ENCODE assay signal across 30 cellular contexts in genomic region chr1:63913533-63913932, GRCh38.
DNase-seq lines count a peak whose midpoint lies in the region; ATAC-seq and TF ChIP-seq lines count a peak whose summit lies in the region.
"Had no signal": no experiment of that assay in that cellular context is flagged by ENCODE, and none has a peak within 500 bp of the region (broad histone marks: within the 10 kb centered on the region; RNA-seq: fewer than 3 reads in every experiment).

No MANE protein-coding gene starts in this region.

- DNase-seq in G401 (ENCODE audit: low spot score) (peak; percentile 40), ascending aorta (ENCODE audit: low spot score in 2 of 2) (no peak), left cardiac atrium (no peak), trophoblast cell (no peak), DMS114 treated with DMSO at 0.1 percent for 48 hours (lab: John Stamatoyannopoulos, UW; ENCODE audit: unreplicated experiment) (no peak)
- DNase-seq in activated naive CD4-positive, alpha-beta T cell treated with Interleukin-2 at 50 U/mL for 16 hours, result no peak
- no peak for DNase-seq in stimulated activated CD4-positive, alpha-beta T cell treated with anti-CD3 and anti-CD28 coated beads, Interleukin-2, amount 100 ng/mL, for 48 hours
- DNase-seq: activated CD4-positive, alpha-beta T cell treated with anti-CD3 and anti-CD28 coated beads for 4 hours; CD4-positive, alpha-beta memory T cell; colonic mucosa; effector CD8-positive, alpha-beta T cell; HCEC 1CT; Karpas-422; kidney; NCI-H1417 treated with DMSO at 0.1 percent for 48 hours; NCI-H2029 treated with DMSO at 0.1 percent for 48 hours; NCI-H526; ovary; retina; SIG-M5; spleen; stimulated activated CD4-positive, alpha-beta T cell treated with anti-CD3 and anti-CD28 coated beads, Interleukin-2, amount 100 ng/mL, for 24 hours; stimulated activated CD8-positive, alpha-beta memory T cell treated with anti-CD3 and anti-CD28 coated beads, Interleukin-4, amount 100 ng/mL, for 48 hours; stimulated activated naive CD8-positive, alpha-beta T cell treated with anti-CD3 and anti-CD28 coated beads, Interleukin-15, amount 100 ng/mL, for 72 hours had no signal

- H2AFZ ChIP-seq in trophoblast cell (ENCODE audit: insufficient read depth, low read length, poor library complexity), result no peak overlapping the region

- peak overlapping the region; percentile 32 for H2BK12ac ChIP-seq in trophoblast cell (ENCODE audit: low read length)

- intact Hi-C loops in ascending aorta (cut with DNase I), result loop anchor here (10.0 kb wide), 1 partner anchor 331 kb away; no protein-coding TSS in a partner anchor
- intact Hi-C loops in left cardiac atrium (cut with DNase I), result loop anchor here (5.0 to 10.0 kb wide), 3 partner anchors 129 to 219 kb away; partner anchors contain the start of gene ROR1 (in 1 of the 2)

- H2BK120ac ChIP-seq in trophoblast cell (ENCODE audit: insufficient read depth, low read length, poor library complexity), result no peak overlapping the region

- peak overlapping the region; percentile 42 for H4K91ac ChIP-seq in trophoblast cell (ENCODE audit: low read depth, low read length)

- H3K18ac ChIP-seq in trophoblast cell (ENCODE audit: low read length), result peak overlapping the region; percentile 67

- H3K27me3 ChIP-seq in ascending aorta (no peaks in the 10 kb centered on the region), trophoblast cell (ENCODE audit: insufficient read depth, low read length) (no peaks in the 10 kb centered on the region)
- H3K27me3 ChIP-seq: breast epithelium, colonic mucosa, ovary, spleen, tibial nerve had no signal

- no peak for TF ChIP-seq CTCF in ascending aorta (IDR thresholded peaks at IDR 0.05)

- no peaks in the 10 kb centered on the region for H3K36me3 ChIP-seq in ascending aorta
- H3K36me3 ChIP-seq in trophoblast cell (ENCODE audit: control insufficient read depth in 1 of 2, insufficient read depth in 2 of 2, low read length in 2 of 2), result no peaks in the 10 kb centered on the region
- H3K36me3 ChIP-seq: breast epithelium, colonic mucosa, ovary, spleen, tibial nerve had no signal

- no peak overlapping the region for H3K23ac ChIP-seq in trophoblast cell (ENCODE audit: low read length)

- H3K79me1 ChIP-seq in trophoblast cell (ENCODE audit: low read length), result peaks cover 14% of the 10 kb centered on the region

- peak; percentile 73 to 84 for ATAC-seq in left cardiac atrium
- no peak for ATAC-seq in GM21619 (IDR thresholded peaks at IDR 0.05; ENCODE audit: unreplicated experiment)
- ATAC-seq: HepG2; stimulated activated naive CD8-positive, alpha-beta T cell treated with anti-CD3 and anti-CD28 coated beads, Interleukin-15, amount 100 ng/mL, for 72 hours had no signal

- H3K4me3 ChIP-seq in ascending aorta (peak overlapping the region in 1 of 2 donors; percentile 46), trophoblast cell (ENCODE audit: low read depth, low read length) (no peak overlapping the region)
- H3K4me3 ChIP-seq: breast epithelium, colonic mucosa, lung, ovary, spleen, tibial nerve had no signal

- H3K9me3 ChIP-seq in ascending aorta (no peaks in the 10 kb centered on the region), trophoblast cell (ENCODE audit: insufficient read depth, low read depth, low read length) (no peaks in the 10 kb centered on the region)
- H3K9me3 ChIP-seq: breast epithelium, colonic mucosa, ovary, spleen, tibial nerve had no signal

- H3K14ac ChIP-seq in trophoblast cell (ENCODE audit: low read length), result no peak overlapping the region

- WGBS in trophoblast cell (ENCODE audit: extremely low coverage, insufficient coverage, insufficient read length), result no CpG with 5 or more reads among the region's 10 CpGs

- H3K9ac ChIP-seq in trophoblast cell (ENCODE audit: low read length), result no peak overlapping the region

- H3K4me2 ChIP-seq in trophoblast cell (ENCODE audit: low read length), result no peak overlapping the region

- peaks cover 3% of the 10 kb centered on the region for H3K79me2 ChIP-seq in trophoblast cell (ENCODE audit: control insufficient read depth, insufficient read depth, low read length, poor library complexity)

- no peak overlapping the region for H2BK5ac ChIP-seq in trophoblast cell (ENCODE audit: low read depth, low read length, poor library complexity)

- H3K4me1 ChIP-seq in ascending aorta, result peaks cover 3 to 26% of the 10 kb centered on the region in 2 donors
- peaks cover 16 to 18% of the 10 kb centered on the region in 2 experiments for H3K4me1 ChIP-seq in trophoblast cell (ENCODE audit: control insufficient read depth in 1 of 2, insufficient read depth in 2 of 2, low read length in 2 of 2)
- H3K4me1 ChIP-seq: breast epithelium, colonic mucosa had no signal

- H4K8ac ChIP-seq in trophoblast cell (ENCODE audit: low read depth, low read length), result no peak overlapping the region

- H3K27ac ChIP-seq in ascending aorta (peak overlapping the region; percentile 69 to 73), trophoblast cell (ENCODE audit: low read depth, low read length) (no peak overlapping the region)
- H3K27ac ChIP-seq: breast epithelium, colonic mucosa, epithelial cell of prostate, ovary, spleen had no signal

- no peak overlapping the region for H4K12ac ChIP-seq in trophoblast cell (ENCODE audit: low read depth, low read length)

- in situ Hi-C loops in G401 (cut with HindIII; ENCODE audit: low sequenced_read_pairs), result no loop called here

- H2AK5ac ChIP-seq in trophoblast cell (ENCODE audit: low read length), result peak overlapping the region; percentile 53

- H3K4ac ChIP-seq in trophoblast cell (ENCODE audit: low read depth, low read length), result peak overlapping the region; percentile 35
